Comparison of ENCODE assay signal across 8 cellular contexts in the genomic region with DNA sequence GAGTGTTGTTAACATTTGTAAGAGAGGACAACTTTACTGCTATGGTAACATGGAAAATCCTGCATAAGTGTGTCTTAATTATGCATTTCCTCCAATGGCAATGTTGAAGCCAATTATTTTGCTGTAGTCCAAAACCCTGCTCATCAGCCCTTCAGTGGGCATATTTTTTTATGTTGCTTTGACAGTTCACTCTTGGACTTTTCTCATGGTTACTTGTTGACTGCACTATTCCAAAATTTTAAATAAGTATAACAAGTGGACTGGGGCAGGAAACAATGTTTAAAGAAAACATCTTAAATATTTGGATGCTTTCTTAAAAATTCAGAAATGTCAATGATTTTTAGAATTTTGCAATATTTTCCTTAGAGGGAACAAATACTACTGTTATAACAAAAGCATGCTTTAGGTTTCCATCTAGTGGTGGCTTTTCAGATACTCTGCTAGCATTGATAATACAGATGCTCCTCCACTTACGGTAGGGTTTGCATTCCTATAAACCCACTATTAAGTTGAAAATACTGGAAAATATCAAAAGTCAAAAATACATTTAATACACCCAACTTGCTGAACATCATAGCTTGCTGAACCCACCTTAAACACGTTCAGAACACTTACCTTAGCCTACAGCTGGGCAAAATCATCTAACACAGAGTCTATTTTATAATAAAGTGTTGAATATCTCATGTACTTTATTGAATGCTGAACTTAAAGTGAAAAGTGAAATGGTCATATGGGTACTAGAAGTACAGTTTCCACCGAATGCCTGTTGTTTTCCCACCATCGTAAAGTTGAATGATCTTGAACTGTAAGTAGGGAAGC.
DNase-seq lines count a peak whose midpoint lies in the region; ATAC-seq lines count a peak whose summit lies in the region.

No MANE protein-coding gene starts in this region.

- intact Hi-C loops in left colon (cut with DNase I, micrococcal nuclease) = no loop called here

- peak; percentile 17 for DNase-seq in Daoy (ENCODE audit: low read depth)
- peak; percentile 61 for DNase-seq in NAMALWA (ENCODE audit: low spot score)
- peak; percentile 62 for DNase-seq in astrocyte of the hippocampus (ENCODE audit: low read depth, low spot score)
- DNase-seq in left colon = no peak
- DNase-seq in activated effector memory CD4-positive, alpha-beta T cell treated with Interleukin-2 at 50 U/mL for 16 hours = no peak
- no peak for DNase-seq in HK-2 (ENCODE audit: unreplicated experiment)
- DNase-seq in activated naive CD4-positive, alpha-beta T cell (lab: John Stamatoyannopoulos, UW) = no peak

- ATAC-seq in GM21717 (IDR thresholded peaks at IDR 0.05; ENCODE audit: unreplicated experiment) (peak; percentile 56), left colon (peak; percentile 65)

Comparison
In these comparisons a context has a peak if more than half of its experiments do, and no peak if none do; other contexts are left out.
1. DNase-seq: peak in Daoy (single experiment), NAMALWA (single experiment) and astrocyte of the hippocampus (single experiment); none in left colon (0 of 2), activated effector memory CD4-positive, alpha-beta T cell treated with Interleukin-2 at 50 U/mL for 16 hours (single experiment), HK-2 (single experiment) and activated naive CD4-positive, alpha-beta T cell (0 of 4).